ENCODE assay signal across 9 cellular contexts in the genomic region with DNA sequence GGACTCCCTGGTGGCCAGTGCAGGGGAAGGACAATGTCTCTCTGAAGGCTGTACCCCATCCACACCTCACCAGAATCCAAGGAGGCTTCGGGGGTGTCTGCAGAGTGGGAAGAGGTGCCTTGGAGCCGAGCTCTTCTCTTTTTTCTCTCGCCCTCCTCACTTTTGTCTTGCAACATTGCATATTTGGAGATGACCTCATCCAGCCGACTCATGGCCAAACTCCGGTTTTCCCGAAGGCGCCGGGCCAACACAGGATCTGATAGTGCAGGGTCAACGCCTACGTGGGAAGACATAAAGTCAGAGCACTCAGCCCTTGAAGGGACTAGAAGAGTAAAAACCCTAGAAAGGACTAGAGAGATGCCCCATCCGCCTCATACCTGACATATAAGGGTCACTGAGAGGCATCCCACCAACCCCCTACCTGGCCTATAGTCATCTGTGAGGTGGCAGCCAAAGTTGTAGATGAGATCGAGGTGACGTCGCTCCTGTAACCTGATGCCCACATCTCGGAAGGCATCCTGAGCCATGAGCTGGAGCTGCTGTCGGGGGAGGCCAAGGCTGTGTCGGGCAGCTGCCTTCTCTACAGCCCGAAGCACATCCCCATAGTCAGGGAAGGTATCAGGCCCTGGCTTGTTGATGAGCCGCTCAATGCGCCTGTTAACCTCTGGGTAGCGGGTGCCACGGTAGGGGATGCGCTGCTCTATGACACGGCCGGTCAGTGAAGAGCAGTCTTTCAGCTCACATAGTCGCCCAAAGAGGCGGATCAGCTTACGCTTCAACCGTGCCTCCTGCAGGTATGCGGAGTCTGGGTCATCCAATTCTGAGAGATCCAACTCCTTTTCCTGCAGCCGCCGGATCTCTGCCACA. TPM values are rescaled to one million over a fixed set of nuclear protein-coding genes. Genes with fewer than 3 reads are reported as not detected.
DNase-seq lines count a peak whose midpoint lies in the region; ATAC-seq and TF ChIP-seq lines count a peak whose summit lies in the region.
"Had no signal": no experiment of that assay in that cellular context is flagged by ENCODE, and none has a peak within 500 bp of the region (broad histone marks: within the 10 kb centered on the region; RNA-seq: fewer than 3 reads in every experiment).

No MANE protein-coding gene starts in this region.

- no peaks in the 10 kb centered on the region for H3K9me2 ChIP-seq in SK-N-SH

- CTCF ChIA-PET in SK-N-SH (lab: Yijun Ruan, JAX), result interaction anchor here (0.6 to 4.5 kb wide), 4 partner anchors 23 to 380 kb away, joined by 3 to 16 read pairs (median 6); no protein-coding TSS in a partner anchor

- no peak for TF ChIP-seq EP300 in SK-N-SH (IDR thresholded peaks at IDR 0.05; ENCODE audit: borderline replicate concordance in 1 of 2, low read depth in 1 of 2, low read length in 1 of 2)

- no peak for TF ChIP-seq RAD21 in SK-N-SH (IDR thresholded peaks at IDR 0.05; ENCODE audit: low read length)

- H4K20me1 ChIP-seq in SK-N-SH (ENCODE audit: insufficient read depth), result no peaks in the 10 kb centered on the region

- H3K36me3 ChIP-seq in SK-N-SH (replicated peaks in 1 of 2; ENCODE audit: control insufficient read depth in 1 of 2, insufficient read depth in 2 of 2, low read length in 1 of 2), result peaks cover 19 to 27% of the 10 kb centered on the region in 2 experiments
- H3K36me3 ChIP-seq in psoas muscle (ENCODE audit: insufficient read depth in 1 of 2, low read depth in 1 of 2), result peaks cover 11 to 32% of the 10 kb centered on the region in 2 donors

- H3K4me2 ChIP-seq in SK-N-SH, result peak overlapping the region; percentile 99

- no peak for ATAC-seq in psoas muscle
- ATAC-seq in HG03520 (IDR thresholded peaks at IDR 0.05; ENCODE audit: unreplicated experiment), result no peak
- ATAC-seq in GM21423 (IDR thresholded peaks at IDR 0.05; ENCODE audit: unreplicated experiment), result no peak

- H3F3A ChIP-seq in SK-N-SH (replicated peaks; ENCODE audit: insufficient read depth), result peaks cover 49% of the 10 kb centered on the region

- H3K4me1 ChIP-seq in SK-N-SH (ENCODE audit: control insufficient read depth in 1 of 2, insufficient read depth in 2 of 2, low read depth in 1 of 2, low read length in 1 of 2) (peaks cover 35 to 51% of the 10 kb centered on the region in 2 experiments; a peak in 3 of 4 replicates), psoas muscle (peaks cover 42% of the 10 kb centered on the region)

- POLR2A ChIA-PET in SK-N-SH (lab: Yijun Ruan, JAX), result interaction anchor here (0.8 kb wide), 1 partner anchor 48 kb away, joined by 3 read pairs; the partner anchor contains the start of gene RPS18

- intact Hi-C loops in psoas muscle (cut with DNase I), result no loop called here
- intact Hi-C loops in head of caudate nucleus (cut with DNase I), result no loop called here

- H3K27ac ChIP-seq in SK-N-SH (ENCODE audit: low read depth in 2 of 2, low read length in 1 of 2), result peak overlapping the region; percentile 54 to 88
- peak overlapping the region; percentile 30 for H3K27ac ChIP-seq in psoas muscle
- H3K27ac ChIP-seq: KMS-11 had no signal

- H3K27me3 ChIP-seq in SK-N-SH (ENCODE audit: insufficient read depth) (no peaks in the 10 kb centered on the region), psoas muscle (ENCODE audit: insufficient read depth in 3 of 3, low read length in 2 of 3) (no peaks in the 10 kb centered on the region)

- H3K9me3 ChIP-seq in SK-N-SH, result no peaks in the 10 kb centered on the region
- H3K9me3 ChIP-seq in psoas muscle, result no peaks in the 10 kb centered on the region

- no peak for TF ChIP-seq CTCF in SK-N-SH (IDR thresholded peaks at IDR 0.05)
- TF ChIP-seq CTCF in psoas muscle (IDR thresholded peaks at IDR 0.05), result no peak

- peak overlapping the region; percentile 87 for H3K9ac ChIP-seq in SK-N-SH
- H3K9ac ChIP-seq: KMS-11 had no signal

- H2AFZ ChIP-seq in SK-N-SH (ENCODE audit: low read depth), result no peak overlapping the region

- DNase-seq in GM04503 (ENCODE audit: low read depth) (peak; percentile 76), SK-N-SH (no peak), fibroblast of peridontal ligament (ENCODE audit: extremely low read depth) (peak; percentile 93), psoas muscle (peak; percentile 81 to 82), head of caudate nucleus (no peak)
- no peak for DNase-seq in activated CD4-positive, CD25-positive, alpha-beta regulatory T cell treated with anti-CD3 and anti-CD28 coated beads, Interleukin-2, amount 50 U/mL, for 72 hours

- peaks cover 45% of the 10 kb centered on the region for H3K79me2 ChIP-seq in SK-N-SH (ENCODE audit: insufficient read depth)

- 30% methylated on average over 26 of the region's 32 CpGs for WGBS in SK-N-SH (ENCODE audit: low lambda C conversion rate)
- WGBS in psoas muscle, 3 donors, result 65 to 72% (median 67%) methylated on average over 32 of the region's 32 CpGs

- peak overlapping the region; percentile 79 to 91 for H3K4me3 ChIP-seq in SK-N-SH (ENCODE audit: low read depth in 2 of 2, low read length in 1 of 2)
- peak overlapping the region; percentile 80 for H3K4me3 ChIP-seq in psoas muscle

TF ChIP-seq in SK-N-SH, 30 proteins besides CTCF, POLR2A, EP300 and RAD21:
- TF ChIP-seq RXRA (IDR thresholded peaks at IDR 0.05; ENCODE audit: borderline replicate concordance, low read depth) (no peak), JUND (IDR thresholded peaks at IDR 0.05) (peak; percentile 58; the same call in 1 of the 2 replicates), NFIC (IDR thresholded peaks at IDR 0.05; ENCODE audit: borderline replicate concordance) (peak; percentile 73), GABPA (IDR thresholded peaks at IDR 0.05; ENCODE audit: low read depth) (no peak), TCF12 (IDR thresholded peaks at IDR 0.05) (peak; percentile 26; the same call in 1 of the 2 replicates), YY1 (IDR thresholded peaks at IDR 0.05; ENCODE audit: low read depth) (no peak), FOSL2 (IDR thresholded peaks at IDR 0.05; ENCODE audit: borderline replicate concordance, low read depth) (peak; percentile 60; the same call in 1 of the 2 replicates)
- TF ChIP-seq, protein P1, sequence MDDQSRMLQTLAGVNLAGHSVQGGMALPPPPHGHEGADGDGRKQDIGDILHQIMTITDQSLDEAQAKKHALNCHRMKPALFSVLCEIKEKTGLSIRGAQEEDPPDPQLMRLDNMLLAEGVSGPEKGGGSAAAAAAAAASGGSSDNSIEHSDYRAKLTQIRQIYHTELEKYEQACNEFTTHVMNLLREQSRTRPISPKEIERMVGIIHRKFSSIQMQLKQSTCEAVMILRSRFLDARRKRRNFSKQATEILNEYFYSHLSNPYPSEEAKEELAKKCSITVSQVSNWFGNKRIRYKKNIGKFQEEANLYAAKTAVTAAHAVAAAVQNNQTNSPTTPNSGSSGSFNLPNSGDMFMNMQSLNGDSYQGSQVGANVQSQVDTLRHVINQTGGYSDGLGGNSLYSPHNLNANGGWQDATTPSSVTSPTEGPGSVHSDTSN (IDR thresholded peaks at IDR 0.05), result no peak
- TF ChIP-seq, protein P2, sequence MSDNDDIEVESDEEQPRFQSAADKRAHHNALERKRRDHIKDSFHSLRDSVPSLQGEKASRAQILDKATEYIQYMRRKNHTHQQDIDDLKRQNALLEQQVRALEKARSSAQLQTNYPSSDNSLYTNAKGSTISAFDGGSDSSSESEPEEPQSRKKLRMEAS (IDR thresholded peaks at IDR 0.05; ENCODE audit: low read depth), result peak; percentile 85
- TF ChIP-seq, protein P3, sequence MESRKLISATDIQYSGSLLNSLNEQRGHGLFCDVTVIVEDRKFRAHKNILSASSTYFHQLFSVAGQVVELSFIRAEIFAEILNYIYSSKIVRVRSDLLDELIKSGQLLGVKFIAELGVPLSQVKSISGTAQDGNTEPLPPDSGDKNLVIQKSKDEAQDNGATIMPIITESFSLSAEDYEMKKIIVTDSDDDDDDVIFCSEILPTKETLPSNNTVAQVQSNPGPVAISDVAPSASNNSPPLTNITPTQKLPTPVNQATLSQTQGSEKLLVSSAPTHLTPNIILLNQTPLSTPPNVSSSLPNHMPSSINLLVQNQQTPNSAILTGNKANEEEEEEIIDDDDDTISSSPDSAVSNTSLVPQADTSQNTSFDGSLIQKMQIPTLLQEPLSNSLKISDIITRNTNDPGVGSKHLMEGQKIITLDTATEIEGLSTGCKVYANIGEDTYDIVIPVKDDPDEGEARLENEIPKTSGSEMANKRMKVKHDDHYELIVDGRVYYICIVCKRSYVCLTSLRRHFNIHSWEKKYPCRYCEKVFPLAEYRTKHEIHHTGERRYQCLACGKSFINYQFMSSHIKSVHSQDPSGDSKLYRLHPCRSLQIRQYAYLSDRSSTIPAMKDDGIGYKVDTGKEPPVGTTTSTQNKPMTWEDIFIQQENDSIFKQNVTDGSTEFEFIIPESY (IDR thresholded peaks at IDR 0.05; ENCODE audit: borderline replicate concordance, low read depth), result no peak

RNA-seq across cellular contexts. Expression of gene DAXX, which starts 2.2 kb away (rescaled TPM):
- polyA plus RNA-seq in SK-N-SH (2012; rRNA removed) (46.9 and 51.4 TPM in 2 replicates), psoas muscle (10 to 100 TPM; 39.3 to 76.8 (median 59.7) TPM)
- 61.8 and 70.2 TPM in 2 replicates for polyA plus RNA-seq in SK-N-SH (2012; cell fraction: cytosol; rRNA removed)
- polyA plus RNA-seq in SK-N-SH (2012; cell fraction: nucleus; rRNA removed), result 85.9 and 95.0 TPM in 2 replicates
- 10 to 100 TPM; 22.2 to 36.4 (median 34.2) TPM for total RNA-seq in psoas muscle

RNA-seq across cellular contexts. Expression of gene ZBTB22, which starts 3.0 kb away (rescaled TPM):
- 19.5 and 22.2 TPM in 2 replicates for polyA plus RNA-seq in SK-N-SH (2012; rRNA removed)
- 11.9 and 17.3 TPM in 2 replicates for polyA plus RNA-seq in SK-N-SH (2012; cell fraction: cytosol; rRNA removed)
- 22.8 and 24.0 TPM in 2 replicates for polyA plus RNA-seq in SK-N-SH (2012; cell fraction: nucleus; rRNA removed)
- total RNA-seq in psoas muscle, result 10 to 100 TPM in 2 of 4 donors, 1 to 10 TPM in 2; 7.4 to 19.7 (median 10.1) TPM
- polyA plus RNA-seq in psoas muscle, result 1 to 10 TPM; 4.7 to 8.4 (median 5.7) TPM

RNA-seq across cellular contexts. Expression of gene TAPBP, which starts 6.7 kb away (rescaled TPM):
- 27.9 and 44.5 TPM in 2 replicates for polyA plus RNA-seq in SK-N-SH (2012; rRNA removed)
- 24.4 and 34.4 TPM in 2 replicates for polyA plus RNA-seq in SK-N-SH (2012; cell fraction: cytosol; rRNA removed)
- polyA plus RNA-seq in SK-N-SH (2012; cell fraction: nucleus; rRNA removed), result 84.8 and 160 TPM in 2 replicates
- 10 to 100 TPM; 24.4 to 37.4 (median 27.1) TPM for total RNA-seq in psoas muscle
- polyA plus RNA-seq in psoas muscle, result 10 to 100 TPM in 2 of 3 donors, 1 to 10 TPM in 1; 7.9 to 16.1 (median 10.1) TPM

RNA-seq across cellular contexts. Expression of gene RGL2, which starts 21.8 kb away (rescaled TPM):
- polyA plus RNA-seq in SK-N-SH (2012; rRNA removed), result 59.4 and 71.2 TPM in 2 replicates
- 19.9 and 29.3 TPM in 2 replicates for polyA plus RNA-seq in SK-N-SH (2012; cell fraction: cytosol; rRNA removed)
- 331 and 334 TPM in 2 replicates for polyA plus RNA-seq in SK-N-SH (2012; cell fraction: nucleus; rRNA removed)
- total RNA-seq in psoas muscle, result 10 to 100 TPM; 44.5 to 58.3 (median 54.9) TPM
- 10 to 100 TPM; 30.5 to 66.1 (median 51.9) TPM for polyA plus RNA-seq in psoas muscle

RNA-seq across cellular contexts. Expression of gene PFDN6, which starts 31.1 kb away (rescaled TPM):
- polyA plus RNA-seq in SK-N-SH (2012; rRNA removed) (182 and 213 TPM in 2 replicates), psoas muscle (100 to 1,000 TPM; 223 to 296 (median 248) TPM)
- 233 and 285 TPM in 2 replicates for polyA plus RNA-seq in SK-N-SH (2012; cell fraction: cytosol; rRNA removed)
- polyA plus RNA-seq in SK-N-SH (2012; cell fraction: nucleus; rRNA removed), result 113 and 143 TPM in 2 replicates
- 10 to 100 TPM; 57.2 to 87.6 (median 75.7) TPM for total RNA-seq in psoas muscle

Comparison
In these comparisons a context has a peak if more than half of its experiments do, and no peak if none do; other contexts are left out.
1. DNase-seq: peak in GM04503 (single experiment), fibroblast of peridontal ligament (single experiment) and psoas muscle (2 of 2); none in SK-N-SH (single experiment), activated CD4-positive, CD25-positive, alpha-beta regulatory T cell treated with anti-CD3 and anti-CD28 coated beads, Interleukin-2, amount 50 U/mL, for 72 hours (single experiment) and head of caudate nucleus (0 of 42).